22 cellular contexts compared by ENCODE assay signal in the genomic region with DNA sequence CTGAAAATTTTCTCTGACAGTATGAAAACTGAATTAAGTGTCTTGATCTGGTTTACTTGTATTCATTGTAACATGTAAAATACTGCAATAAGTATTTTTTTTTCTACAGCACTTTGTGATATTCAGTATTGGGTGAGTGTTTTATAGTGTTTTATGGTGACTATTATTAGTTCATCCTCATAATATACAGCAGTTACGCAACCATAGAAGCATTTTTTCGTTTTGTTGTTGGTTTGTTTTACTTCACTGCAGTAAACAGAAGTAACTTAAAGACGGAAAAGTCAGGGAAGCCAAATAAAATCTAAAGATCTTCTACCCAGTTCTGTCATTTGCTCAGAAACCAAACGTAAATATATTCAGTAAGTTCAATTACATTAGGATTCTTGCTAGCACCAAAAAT.
DNase-seq lines count a peak whose midpoint lies in the region; ATAC-seq, FAIRE-seq and TF ChIP-seq lines count a peak whose summit lies in the region.
"Had no signal": no experiment of that assay in that cellular context is flagged by ENCODE, and none has a peak within 500 bp of the region (broad histone marks: within the 10 kb centered on the region; RNA-seq: fewer than 3 reads in every experiment).

No MANE protein-coding gene starts in this region.

- no peak overlapping the region for H4K8ac ChIP-seq in IMR-90 (ENCODE audit: low read depth in 2 of 2, low read length in 2 of 2)

- no peak overlapping the region for H3K27ac ChIP-seq in IMR-90 (ENCODE audit: insufficient read depth, low read length)
- H3K27ac ChIP-seq in K562 (ENCODE audit: extremely low read depth, low read depth, low read length) = no peak overlapping the region
- H3K27ac ChIP-seq: 22Rv1; BLaER1 treated with 17β-estradiol and CSF1 and Interleukin-3, amounts not matched to agents 10 nM and 100 nM had no signal

- no peak overlapping the region for H3K14ac ChIP-seq in IMR-90 (replicated peaks; ENCODE audit: low read depth, low read length)

- H2BK5ac ChIP-seq in IMR-90 (ENCODE audit: low read depth, low read length, poor library complexity, severe bottlenecking) = no peak overlapping the region

- WGBS in IMR-90 (ENCODE audit: extremely low coverage in 2 of 2, insufficient read length in 1 of 2), 2 experiments = 83% methylated on average over 1 of the region's 4 CpGs; no CpG with 5 or more reads in 1 of the 2 experiments
- 70% methylated on average over 4 of the region's 4 CpGs for WGBS in K562 (ENCODE audit: insufficient coverage, low coverage, missing lambda C conversion rate)

- no peak for TF ChIP-seq EP300 in K562 (IDR thresholded peaks at IDR 0.05; ENCODE audit: low read length)

- H3K36me3 ChIP-seq in IMR-90 (ENCODE audit: control insufficient read depth, insufficient read depth, low read length) (no peaks in the 10 kb centered on the region), K562 (ENCODE audit: control insufficient read depth, insufficient read depth, low read length) (no peaks in the 10 kb centered on the region)
- H3K36me3 ChIP-seq: BE2C; BLaER1 treated with 17β-estradiol and CSF1 and Interleukin-3, amounts not matched to agents 10 nM and 100 nM; HAP-1 had no signal

- DNase-seq in AG10803 (ENCODE audit: low read depth) (peak; percentile 5), IMR-90 (no peak), K562 (ENCODE audit: extremely low read depth in 1 of 4, low spot score in 3 of 4) (no peak), OCI-M1 (lab: John Stamatoyannopoulos, UW) (no peak), NCI-H69 (lab: John Stamatoyannopoulos, UW) (no peak)
- DNase-seq: AML-193; BE2C; CD4-positive, alpha-beta T cell; CD8-positive, alpha-beta memory T cell; DMS53; DMS79 treated with DMSO at 0.1 percent for 48 hours; GF-D8; HFFc6 had no signal

- intact Hi-C loops in IMR-90 (cut with micrococcal nuclease) = no loop called here
- intact Hi-C loops in K562 (cut with micrococcal nuclease) = no loop called here

- TF ChIP-seq RAD21 in IMR-90 (IDR thresholded peaks at IDR 0.05; ENCODE audit: low read length) (no peak), K562 (CRISPR knock-in tag; conservative IDR thresholded peaks at IDR 0.05 in 1 of 2, IDR thresholded peaks at IDR 0.05 in 1 of 2) (no peak)

- no peak overlapping the region for H2AK9ac ChIP-seq in IMR-90 (replicated peaks; ENCODE audit: low read depth, low read length, poor library complexity)

- TF ChIP-seq POLR2A in IMR-90 (IDR thresholded peaks at IDR 0.05; ENCODE audit: low read depth, low read length) (no peak), K562 (conservative IDR thresholded peaks at IDR 0.05) (no peak)

- H3K4me1 ChIP-seq in IMR-90 (ENCODE audit: control insufficient read depth, insufficient read depth, low read length) (no peaks in the 10 kb centered on the region), K562 (replicated peaks in 1 of 2; ENCODE audit: control insufficient read depth in 2 of 2, insufficient read depth in 2 of 2, low read length in 2 of 2) (peaks cover 0 to 7% of the 10 kb centered on the region in 2 experiments; a peak in 3 of 5 replicates)
- H3K4me1 ChIP-seq: BE2C; BLaER1 treated with 17β-estradiol and CSF1 and Interleukin-3, amounts not matched to agents 10 nM and 100 nM; HAP-1 had no signal

- ATAC-seq in IMR-90 (ENCODE audit: low read depth) (no peak), K562 (no peak), GM18909 (IDR thresholded peaks at IDR 0.05; ENCODE audit: poor library complexity, unreplicated experiment) (no peak)
- ATAC-seq: GM23338 had no signal

- H3K4me3 ChIP-seq in AG10803 (ENCODE audit: low read length) = no peak overlapping the region
- no peak overlapping the region for H3K4me3 ChIP-seq in IMR-90 (ENCODE audit: insufficient read depth, low read depth, low read length)
- H3K4me3 ChIP-seq in K562 = no peak overlapping the region
- H3K4me3 ChIP-seq: BLaER1 treated with 17β-estradiol and CSF1 and Interleukin-3, amounts not matched to agents 10 nM and 100 nM; GM23338; HAP-1 had no signal

- no peak overlapping the region for H2BK20ac ChIP-seq in IMR-90 (ENCODE audit: low read depth, low read length)

- H4K91ac ChIP-seq in IMR-90 (ENCODE audit: insufficient read depth, low read depth, low read length) = no peak overlapping the region

- no peaks in the 10 kb centered on the region for H3K79me2 ChIP-seq in K562 (ENCODE audit: control insufficient read depth, insufficient read depth, low read length)

- BruUV-seq in IMR-90 (replicated peaks; lab: Mats Ljungman, UMichigan) (no TSS peak), K562 (replicated peaks; lab: Mats Ljungman, UMichigan) (no TSS peak)

- H3K9ac ChIP-seq in IMR-90 (ENCODE audit: low read depth, low read length) (no peak overlapping the region), K562 (ENCODE audit: insufficient read depth in 1 of 2, low read depth in 2 of 2, low read length in 2 of 2) (no peak overlapping the region)
- H3K9ac ChIP-seq: BLaER1 treated with 17β-estradiol and CSF1 and Interleukin-3, amounts not matched to agents 10 nM and 100 nM had no signal

- no peak overlapping the region for H4K5ac ChIP-seq in IMR-90 (ENCODE audit: low read depth, low read length)

- no peak overlapping the region for H2AFZ ChIP-seq in IMR-90 (replicated peaks; ENCODE audit: low read length, poor library complexity)
- no peak overlapping the region for H2AFZ ChIP-seq in K562 (ENCODE audit: low read depth, low read length)
- H2AFZ ChIP-seq: GM23338 had no signal

- H2BK15ac ChIP-seq in IMR-90 (ENCODE audit: low read depth, low read length) = no peak overlapping the region

- no peak overlapping the region for H2AK5ac ChIP-seq in IMR-90 (ENCODE audit: low read depth, low read length)

- H3K18ac ChIP-seq in IMR-90 (ENCODE audit: low read depth, low read length) = no peak overlapping the region

- no peak overlapping the region for H3K4ac ChIP-seq in IMR-90 (ENCODE audit: low read depth, low read length)

- POLR2A ChIA-PET in IMR-90 (lab: Charles Lee; ENCODE audit: unreplicated experiment) = no interaction called here
- POLR2A ChIA-PET in K562 (lab: Yijun Ruan, JAX) = no interaction called here

- no peak overlapping the region for H3K4me2 ChIP-seq in IMR-90 (ENCODE audit: low read depth, low read length)
- no peak overlapping the region for H3K4me2 ChIP-seq in K562 (ENCODE audit: insufficient read depth, low read length)
- H3K4me2 ChIP-seq: BLaER1 treated with 17β-estradiol and CSF1 and Interleukin-3, amounts not matched to agents 10 nM and 100 nM; GM23338 had no signal

- dilution Hi-C loops in IMR-90 (cut with HindIII; ENCODE audit: low sequenced_read_pairs, unreplicated experiment) = no loop called here

- H3K9me1 ChIP-seq in IMR-90 (ENCODE audit: insufficient read depth, low read length) (no peaks in the 10 kb centered on the region), K562 (ENCODE audit: control insufficient read depth, insufficient read depth, low read length) (no peaks in the 10 kb centered on the region)

- no peak for TF ChIP-seq CTCF in AG10803 (conservative IDR thresholded peaks at IDR 0.05; ENCODE audit: low read length)
- TF ChIP-seq CTCF in IMR-90 (conservative IDR thresholded peaks at IDR 0.05; ENCODE audit: low read depth, low read length) = no peak
- no peak for TF ChIP-seq CTCF in K562 (IDR thresholded peaks at IDR 0.05 in 2 of 3, conservative IDR thresholded peaks at IDR 0.05 in 1 of 3; ENCODE audit: insufficient read depth in 2 of 3, low read depth in 1 of 3, low read length in 3 of 3)

- H3K27me3 ChIP-seq in IMR-90 (ENCODE audit: control insufficient read depth, insufficient read depth, low read length) (no peaks in the 10 kb centered on the region), K562 (ENCODE audit: control insufficient read depth in 2 of 2, insufficient read depth in 2 of 2, low read length in 2 of 2) (no peaks in the 10 kb centered on the region)
- H3K27me3 ChIP-seq: BLaER1 treated with 17β-estradiol and CSF1 and Interleukin-3, amounts not matched to agents 10 nM and 100 nM had no signal

- H4K20me1 ChIP-seq in IMR-90 (ENCODE audit: insufficient read depth, low read length) (no peaks in the 10 kb centered on the region), K562 (replicated peaks; ENCODE audit: control insufficient read depth, insufficient read depth, low read length) (no peaks in the 10 kb centered on the region)
- H4K20me1 ChIP-seq: BLaER1 treated with 17β-estradiol and CSF1 and Interleukin-3, amounts not matched to agents 10 nM and 100 nM had no signal

- no peak overlapping the region for H3K23ac ChIP-seq in IMR-90 (ENCODE audit: low read depth, low read length)

- FAIRE-seq in K562 (lab: Jason Lieb, UNC) = no peak
- FAIRE-seq: GM12891, GM18507, GM19239, H54 had no signal

- no peak overlapping the region for H2BK120ac ChIP-seq in IMR-90 (ENCODE audit: low read depth, low read length)

- H3K9me3 ChIP-seq in IMR-90 (ENCODE audit: control insufficient read depth, insufficient read depth, low read length) (no peaks in the 10 kb centered on the region), K562 (replicated peaks; ENCODE audit: control insufficient read depth, insufficient read depth, low read depth, low read length) (no peaks in the 10 kb centered on the region)
- H3K9me3 ChIP-seq: BE2C; BLaER1 treated with 17β-estradiol and CSF1 and Interleukin-3, amounts not matched to agents 10 nM and 100 nM; HAP-1 had no signal

- CTCF ChIA-PET in IMR-90 (lab: Yijun Ruan, JAX) = interaction anchor here (0.9 kb wide), 1 partner anchor 8 kb away, joined by 4 read pairs; no protein-coding TSS in a partner anchor
- CTCF ChIA-PET in K562 (lab: Yijun Ruan, JAX; ENCODE audit: low intra/inter-chr PET ratio) = no interaction called here

- H3K79me1 ChIP-seq in IMR-90 (ENCODE audit: low read depth in 1 of 2, low read length in 2 of 2) = no peaks in the 10 kb centered on the region

- no peak overlapping the region for H3K56ac ChIP-seq in IMR-90 (ENCODE audit: extremely low read depth, insufficient read depth, low read length)

- in situ Hi-C loops in IMR-90 (cut with MboI; ENCODE audit: low sequenced_read_pairs) = no loop called here
- in situ Hi-C loops in K562 (cut with MboI) = no loop called here

TF ChIP-seq in IMR-90, 13 proteins besides CTCF, POLR2A, EP300 and RAD21 (continues in another document):
- TF ChIP-seq MAFK (IDR thresholded peaks at IDR 0.05; ENCODE audit: low read depth, low read length) = no peak

TF ChIP-seq in K562, 482 proteins besides CTCF, POLR2A, EP300 and RAD21:
- TF ChIP-seq CEBPG (CRISPR knock-in tag; IDR thresholded peaks at IDR 0.05) (no peak), CEBPG (tag; conservative IDR thresholded peaks at IDR 0.05 in 1 of 2, IDR thresholded peaks at IDR 0.05 in 1 of 2) (peak; percentile 49 to 58; a peak in 3 of 4 replicates), CEBPB (tag; IDR thresholded peaks at IDR 0.05) (peak; percentile 79), PML (IDR thresholded peaks at IDR 0.05; ENCODE audit: low read length) (no peak)
